ENCODE assay signal across 23 cellular contexts in genomic region chr7:128847721-128848211, GRCh38. TPM values are rescaled to one million over a fixed set of nuclear protein-coding genes. Genes with fewer than 3 reads are reported as not detected.
DNase-seq lines count a peak whose midpoint lies in the region; ATAC-seq, FAIRE-seq and TF ChIP-seq lines count a peak whose summit lies in the region.
"Had no signal": no experiment of that assay in that cellular context is flagged by ENCODE, and none has a peak within 500 bp of the region (broad histone marks: within the 10 kb centered on the region; RNA-seq: fewer than 3 reads in every experiment).

No MANE protein-coding gene starts in this region.

- H3K9ac ChIP-seq in K562 (ENCODE audit: insufficient read depth in 1 of 2, low read depth in 2 of 2, low read length in 2 of 2) (peak overlapping the region in 1 of 2 experiments; percentile 50; a peak in 2 of 4 replicates), kidney (ENCODE audit: low read length in 2 of 2) (no peak overlapping the region)

- H3K9me3 ChIP-seq in HEK293 (ENCODE audit: control insufficient read depth, insufficient read depth, low read depth, low read length) (no peaks in the 10 kb centered on the region), K562 (replicated peaks; ENCODE audit: control insufficient read depth, insufficient read depth, low read depth, low read length) (no peaks in the 10 kb centered on the region), kidney (ENCODE audit: control insufficient read depth in 1 of 2, low read length in 2 of 2) (no peaks in the 10 kb centered on the region), sigmoid colon (no peaks in the 10 kb centered on the region), suprapubic skin (no peaks in the 10 kb centered on the region)
- H3K9me3 ChIP-seq: BE2C had no signal

- ATAC-seq in K562 = peak; percentile 5
- ATAC-seq: GM12878 had no signal

- POLR2A ChIA-PET in HEK293 (lab: Yijun Ruan, JAX) (interaction anchor here (0.6 kb wide), 1 partner anchor 14 kb away, joined by 3 read pairs; no protein-coding TSS in a partner anchor), K562 (lab: Yijun Ruan, JAX) (interaction anchor here (1.0 to 5.1 kb wide), 3 partner anchors 9 to 13 kb away, joined by 3 to 47 read pairs (median 6); partner anchors contain the start of gene ATP6V1F)

- TF ChIP-seq EP300 in K562 (IDR thresholded peaks at IDR 0.05; ENCODE audit: low read length) = no peak
- TF ChIP-seq EP300 in sigmoid colon (IDR thresholded peaks at IDR 0.05) = no peak
- no peak for TF ChIP-seq EP300 in suprapubic skin (IDR thresholded peaks at IDR 0.05)

- CTCF ChIA-PET in HEK293 (lab: Yijun Ruan, JAX) (no interaction called here), K562 (lab: Yijun Ruan, JAX; ENCODE audit: low intra/inter-chr PET ratio) (no interaction called here)

- 98% methylated on average over 14 of the region's 17 CpGs for WGBS in K562 (ENCODE audit: insufficient coverage, low coverage, missing lambda C conversion rate)
- 91 to 95% methylated on average over 17 of the region's 17 CpGs for WGBS in sigmoid colon, 2 donors
- 80% methylated on average over 1 of the region's 17 CpGs for WGBS in suprapubic skin

- H3K9me1 ChIP-seq in K562 (ENCODE audit: control insufficient read depth, insufficient read depth, low read length) = peaks cover 10% of the 10 kb centered on the region

- H2AFZ ChIP-seq in K562 (ENCODE audit: low read depth, low read length) = no peak overlapping the region

- H3K27me3 ChIP-seq in K562 (ENCODE audit: control insufficient read depth in 2 of 2, insufficient read depth in 2 of 2, low read length in 2 of 2) = no peaks in the 10 kb centered on the region
- H3K27me3 ChIP-seq in sigmoid colon = no peaks in the 10 kb centered on the region
- no peaks in the 10 kb centered on the region for H3K27me3 ChIP-seq in suprapubic skin
- H3K27me3 ChIP-seq: BE2C had no signal

- H3K4me3 ChIP-seq in HEK293 (ENCODE audit: low read depth, low read length) (no peak overlapping the region), K562 (no peak overlapping the region), kidney (ENCODE audit: low read length in 2 of 2) (no peak overlapping the region), sigmoid colon (no peak overlapping the region), suprapubic skin (no peak overlapping the region)
- H3K4me3 ChIP-seq: GM12878 had no signal

- TF ChIP-seq CTCF in HEK293 (tag by site-specific recombination; IDR thresholded peaks at IDR 0.05) (no peak), K562 (IDR thresholded peaks at IDR 0.05 in 2 of 3, conservative IDR thresholded peaks at IDR 0.05 in 1 of 3; ENCODE audit: insufficient read depth in 2 of 3, low read depth in 1 of 3, low read length in 3 of 3) (no peak), kidney (IDR thresholded peaks at IDR 0.05; ENCODE audit: borderline replicate concordance, extremely low read depth, insufficient read depth) (no peak), sigmoid colon (IDR thresholded peaks at IDR 0.05) (no peak), suprapubic skin (IDR thresholded peaks at IDR 0.05) (no peak)

- no peaks in the 10 kb centered on the region for H3K79me2 ChIP-seq in K562 (ENCODE audit: control insufficient read depth, insufficient read depth, low read length)

- intact Hi-C loops in K562 (cut with micrococcal nuclease) (no loop called here), kidney (cut with DNase I) (no loop called here), sigmoid colon (cut with DNase I) (no loop called here)

- FAIRE-seq in K562 (lab: Jason Lieb, UNC) (no peak), kidney (lab: Jason Lieb, UNC) (no peak)
- FAIRE-seq: A204.1, GM12878 had no signal

- DNase-seq in K562 (ENCODE audit: extremely low read depth in 1 of 4, low spot score in 3 of 4) = no peak
- peak; percentile 70 for DNase-seq in kidney
- DNase-seq in sigmoid colon = no peak
- no peak for DNase-seq in NCI-H1092 (lab: John Stamatoyannopoulos, UW)
- no peak for DNase-seq in suprapubic skin (ENCODE audit: low spot score in 2 of 2)
- DNase-seq in NCI-H82 treated with DMSO at 0.1 percent for 48 hours (lab: John Stamatoyannopoulos, UW; ENCODE audit: unreplicated experiment) = no peak
- no peak for DNase-seq in kidney glomerular epithelial cell (lab: John Stamatoyannopoulos, UW)
- DNase-seq: ACHN; BE2C; C1 segment of cervical spinal cord; CD4-positive, CD25-positive, alpha-beta regulatory T cell; CD8-positive, alpha-beta memory T cell; COR-L47; DMS 273 treated with DMSO at 0.1 percent for 48 hours; DMS53; DND-41; EL; GOT3; H9 had no signal

- H3K36me3 ChIP-seq in HEK293 (ENCODE audit: control insufficient read depth in 2 of 2, insufficient read depth in 1 of 2, low read length in 2 of 2) = peaks cover 0 to 94% of the 10 kb centered on the region in 2 experiments; a peak in 1 of 3 replicates
- peaks cover 99% of the 10 kb centered on the region for H3K36me3 ChIP-seq in K562 (ENCODE audit: control insufficient read depth, insufficient read depth, low read length)
- H3K36me3 ChIP-seq in kidney (ENCODE audit: control insufficient read depth in 1 of 2, insufficient read depth in 2 of 2, low read length in 2 of 2) = no peaks in the 10 kb centered on the region
- H3K36me3 ChIP-seq in sigmoid colon = peaks cover 74 to 100% (median 97%) of the 10 kb centered on the region in 4 donors
- peaks cover 34% of the 10 kb centered on the region for H3K36me3 ChIP-seq in suprapubic skin

- H3K4me1 ChIP-seq in HEK293 (ENCODE audit: control insufficient read depth, insufficient read depth, low read length) (no peaks in the 10 kb centered on the region), K562 (replicated peaks in 1 of 2; ENCODE audit: control insufficient read depth in 2 of 2, insufficient read depth in 2 of 2, low read length in 2 of 2) (peaks cover 0 to 23% of the 10 kb centered on the region in 2 experiments; a peak in 1 of 5 replicates), kidney (ENCODE audit: control insufficient read depth in 1 of 2, insufficient read depth in 1 of 2, low read depth in 1 of 2, low read length in 2 of 2) (peaks cover 0 to 5% of the 10 kb centered on the region in 2 donors), sigmoid colon (no peaks in the 10 kb centered on the region), suprapubic skin (no peaks in the 10 kb centered on the region)
- H3K4me1 ChIP-seq: BE2C had no signal

- BruUV-seq in K562 (replicated peaks; lab: Mats Ljungman, UMichigan) = no TSS peak

- peaks cover 16% of the 10 kb centered on the region; the same call in 1 of the 2 replicates for H4K20me1 ChIP-seq in K562 (replicated peaks; ENCODE audit: control insufficient read depth, insufficient read depth, low read length)

- TF ChIP-seq POLR2A in K562 (conservative IDR thresholded peaks at IDR 0.05) (no peak), sigmoid colon (IDR thresholded peaks at IDR 0.05) (no peak), suprapubic skin (IDR thresholded peaks at IDR 0.05) (no peak)

- TF ChIP-seq RAD21 in K562 (CRISPR knock-in tag; conservative IDR thresholded peaks at IDR 0.05 in 1 of 2, IDR thresholded peaks at IDR 0.05 in 1 of 2) = no peak

- in situ Hi-C loops in K562 (cut with MboI) = no loop called here

- H3K4me2 ChIP-seq in K562 (ENCODE audit: insufficient read depth, low read length) = no peak overlapping the region

- no peak overlapping the region for H3K27ac ChIP-seq in HEK293 (ENCODE audit: extremely low read depth, low read depth, low read length)
- H3K27ac ChIP-seq in K562 (ENCODE audit: extremely low read depth, low read depth, low read length) = no peak overlapping the region
- H3K27ac ChIP-seq in kidney (ENCODE audit: low read depth in 2 of 2, low read length in 2 of 2) = no peak overlapping the region
- H3K27ac ChIP-seq in sigmoid colon = peak overlapping the region in 3 of 4 donors; percentile 30 to 60 (median 39)
- H3K27ac ChIP-seq in suprapubic skin = no peak overlapping the region

RNA-seq across cellular contexts. Expression of gene ATP6V1F, which starts 14.9 kb away (rescaled TPM):
- 21.6 and 54.5 TPM in 2 replicates for total RNA-seq in K562 (2011; cell fraction: chromatin; rRNA removed; ENCODE audit: low replicate concordance)
- total RNA-seq in K562 (2011; cell fraction: nucleolus; rRNA removed) = 72.7 and 74.7 TPM in 2 replicates
- total RNA-seq in K562 (2011; cell fraction: nucleoplasm; rRNA removed) = 70.9 and 89.2 TPM in 2 replicates
- total RNA-seq in K562 (2014; rRNA removed) = 265 and 341 TPM in 2 replicates
- total RNA-seq in K562 (2014; rRNA removed; fragmentation: Illumina TruSeq; extraction: Trizol) = 174 and 206 TPM in 2 replicates
- total RNA-seq in K562 (2015; rRNA removed; fragmentation: Illumina TruSeq; extraction: Trizol) = 332 and 336 TPM in 2 replicates
- total RNA-seq in K562 (2021) = 378 and 393 TPM in 2 replicates
- 507 and 542 TPM in 2 replicates for polyA plus RNA-seq in K562 (2011; rRNA removed)
- 869 and 1,641 TPM in 2 replicates for polyA plus RNA-seq in K562 (2011; cell fraction: cytosol; rRNA removed)
- 256 and 267 TPM in 2 replicates for polyA plus RNA-seq in K562 (2011; cell fraction: nucleus; rRNA removed)
- polyA plus RNA-seq in K562 (2012) = 454 and 820 TPM in 2 replicates
- polyA plus RNA-seq in K562 (2014; fragmentation: Illumina TruSeq; extraction: Trizol) = 604 and 714 TPM in 2 replicates
- polyA plus RNA-seq in K562 (2014; fragmentation: Nextera tagmentation; extraction: Ambion mirVana) = 1,000 to 10,000 TPM in 1 of 2 experiments, 100 to 1,000 TPM in 1; 733 to 1,123 TPM
- polyA plus RNA-seq in K562 (2014; rRNA removed) = 568 and 645 TPM in 2 replicates
- polyA minus RNA-seq in K562 (2011; rRNA and poly(A)+ RNA removed) = 83.2 and 101 TPM in 2 replicates
- 93.9 and 97.2 TPM in 2 replicates for polyA minus RNA-seq in K562 (2011; cell fraction: cytosol; rRNA and poly(A)+ RNA removed)
- polyA minus RNA-seq in K562 (2011; cell fraction: nucleus; rRNA and poly(A)+ RNA removed) = 35.3 and 68.5 TPM in 2 replicates
- total RNA-seq in kidney = 161 TPM
- polyA plus RNA-seq in kidney (ENCODE audit: insufficient read depth, low read depth, low replicate concordance) = 684 TPM
- 100 to 1,000 TPM in 3 of 4 donors, 10 to 100 TPM in 1; 96.7 to 138 (median 131) TPM for total RNA-seq in sigmoid colon
- 100 to 1,000 TPM; 148 to 214 (median 183) TPM for polyA plus RNA-seq in sigmoid colon
- 100 to 1,000 TPM in 3 of 4 donors, 10 to 100 TPM in 1; 78.4 to 165 (median 148) TPM for total RNA-seq in suprapubic skin

RNA-seq across cellular contexts. Expression of gene FLNC, which starts 17.6 kb away (rescaled TPM):
- total RNA-seq in K562 (2011; cell fraction: chromatin; rRNA removed; ENCODE audit: low replicate concordance) = 62.5 and 206 TPM in 2 replicates
- total RNA-seq in K562 (2011; cell fraction: nucleolus; rRNA removed) = 132 and 134 TPM in 2 replicates
- total RNA-seq in K562 (2011; cell fraction: nucleoplasm; rRNA removed) = 72.1 and 81.0 TPM in 2 replicates
- total RNA-seq in K562 (2014; rRNA removed) (60.7 and 94.5 TPM in 2 replicates), K562 (2014; rRNA removed; fragmentation: Illumina TruSeq; extraction: Trizol) (11.4 and 18.2 TPM in 2 replicates), K562 (2015; rRNA removed; fragmentation: Illumina TruSeq; extraction: Trizol) (28.8 and 33.3 TPM in 2 replicates), K562 (2021) (148 and 155 TPM in 2 replicates), kidney (12.2 TPM), sigmoid colon (100 to 1,000 TPM in 3 of 4 donors, 10 to 100 TPM in 1; 95.3 to 489 (median 242) TPM), suprapubic skin (1 to 10 TPM; 3.8 to 5.1 (median 4.3) TPM)
- polyA plus RNA-seq in K562 (2011; rRNA removed) (10.3 and 11.4 TPM in 2 replicates), K562 (2014; fragmentation: Illumina TruSeq; extraction: Trizol) (32.8 and 55.3 TPM in 2 replicates), K562 (2014; fragmentation: Nextera tagmentation; extraction: Ambion mirVana) (1 to 10 TPM in 1 of 2 experiments, under 1 TPM in 1; 0.90 to 1.1 TPM), K562 (2014; rRNA removed) (29.0 and 34.7 TPM in 2 replicates), kidney (ENCODE audit: insufficient read depth, low read depth, low replicate concordance) (2.8 TPM), sigmoid colon (10 to 100 TPM in 1 of 3 donors, 1 to 10 TPM in 1, under 1 TPM in 1; 0.69 to 12.6 (median 5.4) TPM)
- 11.4 and 26.8 TPM in 2 replicates for polyA plus RNA-seq in K562 (2011; cell fraction: cytosol; rRNA removed)
- 58.5 and 126 TPM in 2 replicates for polyA plus RNA-seq in K562 (2011; cell fraction: nucleus; rRNA removed)
- polyA plus RNA-seq in K562 (2012) = 66.6 and 106 TPM in 2 replicates
- 15.1 and 41.9 TPM in 2 replicates for polyA minus RNA-seq in K562 (2011; rRNA and poly(A)+ RNA removed)
- 127 and 146 TPM in 2 replicates for polyA minus RNA-seq in K562 (2011; cell fraction: cytosol; rRNA and poly(A)+ RNA removed)
- polyA minus RNA-seq in K562 (2011; cell fraction: nucleus; rRNA and poly(A)+ RNA removed) = 53.1 and 53.6 TPM in 2 replicates
- total RNA-seq: CD4-positive, CD25-positive, alpha-beta regulatory T cell; CD8-positive, alpha-beta memory T cell had no signal
- polyA plus RNA-seq: CD4-positive, CD25-positive, alpha-beta regulatory T cell; CD8-positive, alpha-beta memory T cell had no signal

RNA-seq across cellular contexts. Expression of gene CCDC136, which starts 56.0 kb away (rescaled TPM):
- 153 and 165 TPM in 2 replicates for total RNA-seq in K562 (2011; cell fraction: chromatin; rRNA removed; ENCODE audit: low replicate concordance)
- 88.4 and 89.7 TPM in 2 replicates for total RNA-seq in K562 (2011; cell fraction: nucleolus; rRNA removed)
- 120 and 159 TPM in 2 replicates for total RNA-seq in K562 (2011; cell fraction: nucleoplasm; rRNA removed)
- total RNA-seq in K562 (2014; rRNA removed) (17.0 and 23.5 TPM in 2 replicates), K562 (2014; rRNA removed; fragmentation: Illumina TruSeq; extraction: Trizol) (15.3 and 18.8 TPM in 2 replicates), K562 (2015; rRNA removed; fragmentation: Illumina TruSeq; extraction: Trizol) (27.6 and 28.7 TPM in 2 replicates), K562 (2021) (23.7 and 26.5 TPM in 2 replicates), kidney (4.2 TPM), sigmoid colon (10 to 100 TPM; 19.9 to 53.7 (median 23.7) TPM), suprapubic skin (1 to 10 TPM in 3 of 4 donors, under 1 TPM in 1; 0.95 to 4.8 (median 2.1) TPM)
- polyA plus RNA-seq in K562 (2011; rRNA removed) (40.2 and 45.0 TPM in 2 replicates), K562 (2014; fragmentation: Illumina TruSeq; extraction: Trizol) (23.5 and 26.9 TPM in 2 replicates), K562 (2014; fragmentation: Nextera tagmentation; extraction: Ambion mirVana) (1 to 10 TPM; 2.4 TPM), K562 (2014; rRNA removed) (34.8 and 40.8 TPM in 2 replicates), kidney (ENCODE audit: insufficient read depth, low read depth, low replicate concordance) (1.4 TPM), sigmoid colon (1 to 10 TPM in 2 of 3 donors, not detected in 1; 2.4 to 2.8 TPM)
- polyA plus RNA-seq in K562 (2011; cell fraction: cytosol; rRNA removed) = 12.2 and 20.3 TPM in 2 replicates
- 165 and 172 TPM in 2 replicates for polyA plus RNA-seq in K562 (2011; cell fraction: nucleus; rRNA removed)
- 30.6 and 53.3 TPM in 2 replicates for polyA plus RNA-seq in K562 (2012)
- 31.9 and 36.9 TPM in 2 replicates for polyA minus RNA-seq in K562 (2011; rRNA and poly(A)+ RNA removed)
- 9.3 and 17.3 TPM in 2 replicates for polyA minus RNA-seq in K562 (2011; cell fraction: cytosol; rRNA and poly(A)+ RNA removed)
- polyA minus RNA-seq in K562 (2011; cell fraction: nucleus; rRNA and poly(A)+ RNA removed) = 47.4 and 54.8 TPM in 2 replicates
- total RNA-seq: HT-29 had no signal

Comparison
In these comparisons a context has a peak if more than half of its experiments do, and no peak if none do; other contexts are left out.
1. H3K27ac ChIP-seq: peak in sigmoid colon (3 of 4); none in HEK293 (single experiment), K562 (single experiment), kidney (0 of 2) and suprapubic skin (single experiment).